Comparison of ENCODE assay signal across 10 cellular contexts in the genomic region with DNA sequence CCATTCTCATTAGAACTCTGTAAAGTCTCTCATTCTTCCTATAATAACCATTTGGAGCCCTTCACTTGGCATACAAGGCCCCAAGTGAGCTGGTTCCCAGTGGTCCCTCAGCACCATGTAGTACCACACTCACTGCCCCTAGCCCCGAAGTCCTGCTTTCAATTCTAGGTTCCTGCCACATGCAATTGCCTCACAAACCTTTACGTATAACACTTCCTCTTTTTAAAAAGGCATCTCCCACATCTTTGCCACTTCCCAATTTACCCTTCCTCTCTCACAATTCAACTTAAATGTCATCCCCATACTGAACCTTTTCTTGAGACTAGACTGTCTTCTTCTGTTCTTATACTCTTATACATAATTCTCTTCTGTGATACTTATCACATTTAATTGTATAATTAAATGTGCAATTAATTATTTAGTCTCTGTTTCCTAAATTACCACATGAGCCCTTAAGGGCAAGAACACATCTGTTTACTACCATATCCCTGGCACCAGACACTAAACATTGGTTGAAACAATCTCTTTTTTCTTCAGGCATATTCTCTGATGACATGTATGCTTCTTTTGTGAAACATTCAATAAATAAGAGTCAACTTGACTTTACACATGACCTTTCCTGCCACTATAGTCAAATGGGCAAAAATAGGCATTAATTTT.
DNase-seq lines count a peak whose midpoint lies in the region; ATAC-seq, FAIRE-seq and TF ChIP-seq lines count a peak whose summit lies in the region.
"Had no signal": no experiment of that assay in that cellular context is flagged by ENCODE, and none has a peak within 500 bp of the region (broad histone marks: within the 10 kb centered on the region; RNA-seq: fewer than 3 reads in every experiment).

No MANE protein-coding gene starts in this region.

- no TSS peak for BruUV-seq in HepG2 (replicated peaks; lab: Mats Ljungman, UMichigan)

- H3K4me3 ChIP-seq in right lobe of liver (no peak overlapping the region), HepG2 (replicated peaks in 1 of 3; ENCODE audit: insufficient read depth in 1 of 3, low read depth in 2 of 3, low read length in 3 of 3) (no peak overlapping the region), astrocyte (ENCODE audit: insufficient read depth, low read depth, low read length) (no peak overlapping the region), upper lobe of right lung (no peak overlapping the region)

- ATAC-seq in right lobe of liver (peak in 3 of 4 donors; percentile 34 to 59 (median 57)), HepG2 (no peak), HG03442 (IDR thresholded peaks at IDR 0.05; ENCODE audit: unreplicated experiment) (peak; percentile 48), upper lobe of right lung (peak; percentile 83)
- ATAC-seq: left lobe of liver had no signal

- H3K27me3 Mint-ChIP-seq in astrocyte (ENCODE audit: low read depth, unreplicated experiment), result no peaks in the 10 kb centered on the region
- H3K27me3 Mint-ChIP-seq: IgD-negative memory B cell had no signal

- TF ChIP-seq RAD21 in HepG2 (CRISPR knock-in tag; IDR thresholded peaks at IDR 0.05), result no peak

- intact Hi-C loops in right lobe of liver (cut with DNase I) (no loop called here), HepG2 (cut with micrococcal nuclease; ENCODE audit: unreplicated experiment) (no loop called here), upper lobe of right lung (cut with DNase I) (no loop called here)

- H3K9me3 Mint-ChIP-seq in astrocyte (ENCODE audit: unreplicated experiment), result no peaks in the 10 kb centered on the region
- H3K9me3 Mint-ChIP-seq: IgD-negative memory B cell had no signal

- H3K4me1 Mint-ChIP-seq in astrocyte (ENCODE audit: low read depth, unreplicated experiment), result peaks cover 42% of the 10 kb centered on the region

- no peaks in the 10 kb centered on the region for H3K36me3 Mint-ChIP-seq in astrocyte (ENCODE audit: low read depth, unreplicated experiment)
- H3K36me3 Mint-ChIP-seq: IgD-negative memory B cell had no signal

- no peaks in the 10 kb centered on the region for H3K27me3 ChIP-seq in right lobe of liver
- H3K27me3 ChIP-seq in HepG2 (ENCODE audit: control insufficient read depth in 1 of 2, insufficient read depth in 2 of 2, low read length in 2 of 2), result no peaks in the 10 kb centered on the region
- H3K27me3 ChIP-seq in astrocyte (ENCODE audit: insufficient read depth, low read length), result no peaks in the 10 kb centered on the region
- H3K27me3 ChIP-seq in upper lobe of right lung, result no peaks in the 10 kb centered on the region

- TF ChIP-seq CTCF in right lobe of liver (IDR thresholded peaks at IDR 0.05) (no peak), HepG2 (CRISPR knock-in tag; IDR thresholded peaks at IDR 0.05) (no peak), astrocyte (IDR thresholded peaks at IDR 0.05; ENCODE audit: insufficient read depth, low read depth, low read length) (no peak), upper lobe of right lung (IDR thresholded peaks at IDR 0.05) (no peak)

- POLR2A ChIA-PET in HepG2 (lab: Yijun Ruan, JAX), result no interaction called here

- FAIRE-seq in HepG2 (lab: Jason Lieb, UNC) (no peak), astrocyte (lab: Jason Lieb, UNC) (no peak)

- H3K9ac ChIP-seq in HepG2 (ENCODE audit: insufficient read depth, low read depth, low read length) (no peak overlapping the region), astrocyte (ENCODE audit: low read length) (no peak overlapping the region)

- no peak for TF ChIP-seq POLR2A in right lobe of liver (IDR thresholded peaks at IDR 0.05)
- TF ChIP-seq POLR2A in HepG2 (IDR thresholded peaks at IDR 0.05; ENCODE audit: insufficient read depth in 1 of 2, low read depth in 2 of 2, low read length in 2 of 2), result no peak

- in situ Hi-C loops in HepG2 (cut with HindIII; ENCODE audit: extremely low pct_ligation_motif_present, low pct_unique_long_range_greater_than_20kb), result no loop called here

- H3K36me3 ChIP-seq in right lobe of liver (no peaks in the 10 kb centered on the region), HepG2 (replicated peaks in 1 of 2; ENCODE audit: control insufficient read depth in 1 of 2, insufficient read depth in 2 of 2, low read length in 2 of 2) (no peaks in the 10 kb centered on the region), astrocyte (ENCODE audit: insufficient read depth, low read length) (no peaks in the 10 kb centered on the region), upper lobe of right lung (no peaks in the 10 kb centered on the region)

- no peak overlapping the region for H2AFZ ChIP-seq in HepG2 (ENCODE audit: low read length)
- H2AFZ ChIP-seq in astrocyte (ENCODE audit: low read depth, low read length), result no peak overlapping the region

- H3K4me1 ChIP-seq in right lobe of liver (no peaks in the 10 kb centered on the region), HepG2 (ENCODE audit: insufficient read depth, low read length) (no peaks in the 10 kb centered on the region), astrocyte (ENCODE audit: insufficient read depth, low read length) (peaks cover 35% of the 10 kb centered on the region), upper lobe of right lung (peaks cover 5% of the 10 kb centered on the region)

- TF ChIP-seq EP300 in HepG2 (IDR thresholded peaks at IDR 0.05; ENCODE audit: low read depth in 2 of 2, low read length in 2 of 2), result no peak
- no peak for TF ChIP-seq EP300 in HepG2 (CRISPR knock-in tag; IDR thresholded peaks at IDR 0.05; ENCODE audit: borderline replicate concordance)

- DNase-seq in right lobe of liver (no peak), HepG2 (ENCODE audit: low spot score) (no peak), astrocyte (ENCODE audit: low read depth) (no peak), upper lobe of right lung (no peak), GM19238 (ENCODE audit: insufficient read length, low spot score) (no peak), NCI-H1092 (lab: John Stamatoyannopoulos, UW) (no peak), NCI-H526 (lab: John Stamatoyannopoulos, UW) (no peak)

- H4K20me1 ChIP-seq in HepG2 (ENCODE audit: insufficient read depth, low read length) (no peaks in the 10 kb centered on the region), astrocyte (ENCODE audit: insufficient read depth, low read length) (no peaks in the 10 kb centered on the region)

- H3K27ac Mint-ChIP-seq in astrocyte (ENCODE audit: unreplicated experiment), result peak overlapping the region; percentile 83

- H3K79me2 ChIP-seq in HepG2 (ENCODE audit: insufficient read depth, low read length) (no peaks in the 10 kb centered on the region), astrocyte (ENCODE audit: insufficient read depth, low read length) (no peaks in the 10 kb centered on the region)

- H3K4me2 ChIP-seq in HepG2 (ENCODE audit: low read depth, low read length) (no peak overlapping the region), astrocyte (ENCODE audit: low read length) (peak overlapping the region; percentile 53)

- H3K27ac ChIP-seq in right lobe of liver, result no peak overlapping the region
- no peak overlapping the region for H3K27ac ChIP-seq in HepG2 (ENCODE audit: extremely low read length, insufficient read depth, low read length)
- peak overlapping the region; percentile 75 for H3K27ac ChIP-seq in astrocyte (ENCODE audit: low read depth, low read length)
- peak overlapping the region; percentile 49 for H3K27ac ChIP-seq in upper lobe of right lung

- CTCF ChIA-PET in HepG2 (lab: Yijun Ruan, JAX; ENCODE audit: low intra/inter-chr PET ratio, low total read pairs), result no interaction called here

- no peak overlapping the region for H3K4me3 Mint-ChIP-seq in astrocyte (ENCODE audit: unreplicated experiment)

- 56% methylated on average over 2 of the region's 2 CpGs for WGBS in right lobe of liver (ENCODE audit: insufficient coverage, low coverage, low lambda C conversion rate, missing lambda C conversion rate)
- 29% methylated on average over 2 of the region's 2 CpGs for whole genome bisulfite sequencing in HepG2 (ENCODE audit: low lambda C conversion rate)

- no peaks in the 10 kb centered on the region for H3K9me3 ChIP-seq in right lobe of liver
- no peaks in the 10 kb centered on the region; the same call in 1 of the 2 replicates for H3K9me3 ChIP-seq in HepG2 (ENCODE audit: low read length)
- no peaks in the 10 kb centered on the region for H3K9me3 ChIP-seq in astrocyte (ENCODE audit: insufficient read depth, low read depth, low read length)
- no peaks in the 10 kb centered on the region for H3K9me3 ChIP-seq in upper lobe of right lung

TF ChIP-seq in HepG2, 621 proteins besides CTCF, POLR2A, EP300 and RAD21 (continues in another document):
- TF ChIP-seq ZNF737 (CRISPR knock-in tag; IDR thresholded peaks at IDR 0.05; ENCODE audit: borderline replicate concordance), result no peak
- TF ChIP-seq ZNF577 (CRISPR knock-in tag; IDR thresholded peaks at IDR 0.05; ENCODE audit: borderline replicate concordance, low read depth), result no peak
- TF ChIP-seq MXI1 (IDR thresholded peaks at IDR 0.05; ENCODE audit: borderline replicate concordance, low read depth, low read length), result no peak
- no peak for TF ChIP-seq KDM5A (IDR thresholded peaks at IDR 0.05; ENCODE audit: borderline replicate concordance, low read length)
- no peak for TF ChIP-seq ZNF12 (CRISPR knock-in tag; IDR thresholded peaks at IDR 0.05)
- TF ChIP-seq CBX1 (IDR thresholded peaks at IDR 0.05; ENCODE audit: low read depth), result no peak
- TF ChIP-seq, protein P1, sequence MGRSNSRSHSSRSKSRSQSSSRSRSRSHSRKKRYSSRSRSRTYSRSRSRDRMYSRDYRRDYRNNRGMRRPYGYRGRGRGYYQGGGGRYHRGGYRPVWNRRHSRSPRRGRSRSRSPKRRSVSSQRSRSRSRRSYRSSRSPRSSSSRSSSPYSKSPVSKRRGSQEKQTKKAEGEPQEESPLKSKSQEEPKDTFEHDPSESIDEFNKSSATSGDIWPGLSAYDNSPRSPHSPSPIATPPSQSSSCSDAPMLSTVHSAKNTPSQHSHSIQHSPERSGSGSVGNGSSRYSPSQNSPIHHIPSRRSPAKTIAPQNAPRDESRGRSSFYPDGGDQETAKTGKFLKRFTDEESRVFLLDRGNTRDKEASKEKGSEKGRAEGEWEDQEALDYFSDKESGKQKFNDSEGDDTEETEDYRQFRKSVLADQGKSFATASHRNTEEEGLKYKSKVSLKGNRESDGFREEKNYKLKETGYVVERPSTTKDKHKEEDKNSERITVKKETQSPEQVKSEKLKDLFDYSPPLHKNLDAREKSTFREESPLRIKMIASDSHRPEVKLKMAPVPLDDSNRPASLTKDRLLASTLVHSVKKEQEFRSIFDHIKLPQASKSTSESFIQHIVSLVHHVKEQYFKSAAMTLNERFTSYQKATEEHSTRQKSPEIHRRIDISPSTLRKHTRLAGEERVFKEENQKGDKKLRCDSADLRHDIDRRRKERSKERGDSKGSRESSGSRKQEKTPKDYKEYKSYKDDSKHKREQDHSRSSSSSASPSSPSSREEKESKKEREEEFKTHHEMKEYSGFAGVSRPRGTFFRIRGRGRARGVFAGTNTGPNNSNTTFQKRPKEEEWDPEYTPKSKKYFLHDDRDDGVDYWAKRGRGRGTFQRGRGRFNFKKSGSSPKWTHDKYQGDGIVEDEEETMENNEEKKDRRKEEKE (IDR thresholded peaks at IDR 0.05), result no peak
- no peak for TF ChIP-seq ZNF878 (CRISPR knock-in tag; IDR thresholded peaks at IDR 0.05)
- no peak for TF ChIP-seq ELF4 (CRISPR knock-in tag; IDR thresholded peaks at IDR 0.05; ENCODE audit: borderline replicate concordance)

Comparison
In these comparisons a context has a peak if more than half of its experiments do, and no peak if none do; other contexts are left out.
1. H3K27ac ChIP-seq: peak in astrocyte (single experiment) and upper lobe of right lung (single experiment); none in right lobe of liver (0 of 3) and HepG2 (single experiment).